8 cellular contexts compared by ENCODE assay signal in the genomic region with DNA sequence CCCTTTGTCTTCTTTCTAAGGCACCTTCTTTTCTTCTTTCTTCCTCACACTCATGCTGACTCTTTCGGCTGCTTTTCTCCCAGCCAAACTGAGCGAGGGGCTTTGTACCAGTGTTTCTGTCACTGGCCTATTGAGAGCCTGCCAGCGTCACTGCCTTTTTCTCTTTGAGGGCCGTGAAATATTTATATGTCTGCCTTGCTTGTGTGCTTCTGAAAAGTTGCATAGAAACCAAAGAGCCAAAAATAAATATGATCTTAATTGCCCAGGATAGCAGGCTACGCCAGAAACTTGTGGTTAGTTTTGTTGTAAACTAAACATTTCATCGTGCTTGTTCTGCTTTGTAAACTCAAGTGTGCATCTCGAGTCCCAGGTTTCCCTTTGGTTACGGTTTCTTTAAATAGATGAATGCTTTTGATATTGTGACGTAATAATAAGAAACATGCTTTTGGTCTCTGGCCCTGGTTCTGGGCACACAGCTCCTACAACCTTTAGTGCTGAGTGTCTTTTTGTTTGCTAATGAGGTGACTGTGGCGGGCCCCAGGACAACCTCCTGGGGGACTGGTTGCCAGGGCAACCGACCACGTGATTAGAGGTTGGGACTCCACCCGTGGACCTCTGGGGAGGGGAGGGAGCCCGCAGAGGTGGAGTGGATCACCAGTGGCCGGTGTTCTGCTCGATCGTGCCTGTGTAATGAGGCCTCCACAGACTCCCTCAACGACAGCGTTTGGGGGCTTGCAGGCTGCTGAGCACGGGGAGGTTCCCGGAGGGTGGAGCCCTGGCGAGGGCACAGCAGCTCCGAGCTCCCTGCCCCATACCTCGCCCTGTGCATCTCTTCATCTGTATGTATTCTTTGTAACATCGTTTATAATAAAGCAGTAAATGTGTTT.
A peak's percentile ranks its signal among the peaks of the same experiment; 100 is the strongest.
DNase-seq lines count a peak whose midpoint lies in the region; ATAC-seq lines count a peak whose summit lies in the region.

No MANE protein-coding gene starts in this region.

- peaks cover 66 to 71% of the 10 kb centered on the region in 2 donors for H3K4me1 ChIP-seq in duodenal mucosa (ENCODE audit: control insufficient read depth in 1 of 2, insufficient read depth in 2 of 2, low read length in 2 of 2)
- H3K4me1 ChIP-seq in muscle layer of colon (ENCODE audit: insufficient read depth, low read length) = peaks cover 33% of the 10 kb centered on the region

- peak; percentile 55 for ATAC-seq in GM19455 (IDR thresholded peaks at IDR 0.05; ENCODE audit: unreplicated experiment)
- peak; percentile 60 for ATAC-seq in HG03460 (IDR thresholded peaks at IDR 0.05; ENCODE audit: unreplicated experiment)

- no peaks in the 10 kb centered on the region for H3K9me3 ChIP-seq in duodenal mucosa (ENCODE audit: control insufficient read depth in 1 of 2, low read length in 2 of 2)
- H3K9me3 ChIP-seq in muscle layer of colon (ENCODE audit: low read length) = no peaks in the 10 kb centered on the region

- H3K27me3 ChIP-seq in duodenal mucosa (ENCODE audit: control insufficient read depth in 1 of 2, insufficient read depth in 2 of 2, low read length in 2 of 2) (no peaks in the 10 kb centered on the region), muscle layer of colon (ENCODE audit: control insufficient read depth in 1 of 2, insufficient read depth in 2 of 2, low read length in 2 of 2) (no peaks in the 10 kb centered on the region)

- H3K9ac ChIP-seq in duodenal mucosa (ENCODE audit: low read depth in 1 of 2, low read length in 2 of 2) (peak overlapping the region; percentile 20 to 28), muscle layer of colon (ENCODE audit: low read length) (peak overlapping the region; percentile 2)

- H3K4me3 ChIP-seq in duodenal mucosa (ENCODE audit: low read depth in 1 of 2, low read length in 2 of 2) (peak overlapping the region; percentile 37 to 41), muscle layer of colon (ENCODE audit: low read depth in 1 of 2, low read length in 2 of 2) (peak overlapping the region; percentile 39 to 52)

- H3K36me3 ChIP-seq in duodenal mucosa (ENCODE audit: control insufficient read depth in 1 of 2, insufficient read depth in 2 of 2, low read length in 2 of 2) (peaks cover 31 to 40% of the 10 kb centered on the region in 2 donors), muscle layer of colon (ENCODE audit: insufficient read depth, low read length) (peaks cover 4% of the 10 kb centered on the region)

- peak overlapping the region; percentile 60 for H3K27ac ChIP-seq in duodenal mucosa (ENCODE audit: low read depth, low read length)
- peak overlapping the region; percentile 69 for H3K27ac ChIP-seq in muscle layer of colon (ENCODE audit: low read depth, low read length)

- DNase-seq in EH (ENCODE audit: low read depth) (peak; percentile 51), OCI-M1 (lab: John Stamatoyannopoulos, UW) (peak; percentile 28), T-helper 9 cell (no peak), EL (no peak)

Comparison
In these comparisons a context has a peak if more than half of its experiments do, and no peak if none do; other contexts are left out.
1. DNase-seq: peak in EH (single experiment) and OCI-M1 (single experiment); none in T-helper 9 cell (single experiment) and EL (single experiment).